ENCODE assay signal across 5 cellular contexts in genomic region chr17:19669680-19670079, GRCh38. TPM values are rescaled to one million over a fixed set of nuclear protein-coding genes. Genes with fewer than 3 reads are reported as not detected.
"Had no signal": no experiment of that assay in that cellular context is flagged by ENCODE, and none has a peak within 500 bp of the region (broad histone marks: within the 10 kb centered on the region; RNA-seq: fewer than 3 reads in every experiment).

No MANE protein-coding gene starts in this region.

RNA-seq across cellular contexts. Expression of gene SLC47A2, which starts 46.7 kb away (rescaled TPM):
- total RNA-seq: GM23248, H4, H7, HFFc6, HT1080 had no signal
- polyA plus RNA-seq: GM23248 had no signal
